Comparison of ENCODE assay signal across 6 cellular contexts in genomic region chr1:983736-984475, GRCh38. TPM values are rescaled to one million over a fixed set of nuclear protein-coding genes. Genes with fewer than 3 reads are reported as not detected.
A peak's percentile ranks its signal among the peaks of the same experiment; 100 is the strongest.
DNase-seq lines count a peak whose midpoint lies in the region; ATAC-seq and TF ChIP-seq lines count a peak whose summit lies in the region.

No MANE protein-coding gene starts in this region.

- H3K36me3 ChIP-seq in H7 (replicated peaks; ENCODE audit: control insufficient read depth, insufficient read depth, low read length) (no peaks in the 10 kb centered on the region), gastroesophageal sphincter (no peaks in the 10 kb centered on the region)

- ATAC-seq in gastroesophageal sphincter (peak; percentile 61), HG02938 (IDR thresholded peaks at IDR 0.05; ENCODE audit: unreplicated experiment) (no peak)

- peak; percentile 99 for DNase-seq in H7
- DNase-seq in activated CD4-positive, alpha-beta T cell treated with anti-CD3 and anti-CD28 coated beads for 48 hours, result peak; percentile 71
- DNase-seq in stimulated activated CD8-positive, alpha-beta memory T cell treated with anti-CD3 and anti-CD28 coated beads, Interleukin-2, amount 100 ng/mL, for 48 hours (ENCODE audit: low read depth in 2 of 2), result peak; percentile 53 to 58
- no peak for DNase-seq in EL

- no peak overlapping the region for H3K27ac ChIP-seq in gastroesophageal sphincter

- 31% methylated on average over 3 of the region's 32 CpGs; no CpG with 5 or more reads in 1 of the 2 donors for WGBS in gastroesophageal sphincter (ENCODE audit: low coverage in 1 of 2), 2 donors

- no peak for TF ChIP-seq EP300 in gastroesophageal sphincter (IDR thresholded peaks at IDR 0.05)

- no peak for TF ChIP-seq POLR2A in gastroesophageal sphincter (IDR thresholded peaks at IDR 0.05)

- no peak overlapping the region for H3K4me3 ChIP-seq in H7 (ENCODE audit: insufficient read depth, low read depth, low read length)
- peak overlapping the region in 1 of 2 donors; percentile 24 for H3K4me3 ChIP-seq in gastroesophageal sphincter

- peaks cover 0 to 8% (median 3%) of the 10 kb centered on the region in 3 donors for H3K4me1 ChIP-seq in gastroesophageal sphincter

- peak in 3 of 4 experiments; percentile 44 to 100 (median 64) for TF ChIP-seq CTCF in gastroesophageal sphincter (IDR thresholded peaks at IDR 0.05)

- no peaks in the 10 kb centered on the region for H3K9me3 ChIP-seq in gastroesophageal sphincter

- H3K27me3 ChIP-seq in H7 (ENCODE audit: control insufficient read depth, insufficient read depth, low read length) (peaks cover 10% of the 10 kb centered on the region), gastroesophageal sphincter (peaks cover 60% of the 10 kb centered on the region)

RNA-seq across cellular contexts. Expression of gene PERM1, which starts 2.0 kb away (rescaled TPM):
- not detected in 2 replicates for total RNA-seq in H7 (2014; rRNA removed; shearing (Covaris generic))
- 1 to 10 TPM in 2 of 4 donors, under 1 TPM in 1, not detected in 1; 0.39 to 1.9 (median 1.4) TPM for total RNA-seq in gastroesophageal sphincter

RNA-seq across cellular contexts. Expression of gene HES4, which starts 16.0 kb away (rescaled TPM):
- 11.3 and 17.5 TPM in 2 replicates for total RNA-seq in H7 (2014; rRNA removed; shearing (Covaris generic))
- 10 to 100 TPM; 33.6 to 77.6 (median 48.4) TPM for total RNA-seq in gastroesophageal sphincter

RNA-seq across cellular contexts. Expression of gene PLEKHN1, which starts 17.6 kb away (rescaled TPM):
- 1.6 and 2.0 TPM in 2 replicates for total RNA-seq in H7 (2014; rRNA removed; shearing (Covaris generic))
- 1 to 10 TPM in 1 of 4 donors, under 1 TPM in 1, not detected in 2; 0.62 to 2.3 TPM for total RNA-seq in gastroesophageal sphincter

RNA-seq across cellular contexts. Expression of gene KLHL17, which starts 23.5 kb away (rescaled TPM):
- total RNA-seq in H7 (2014; rRNA removed; shearing (Covaris generic)), result 50.8 and 87.8 TPM in 2 replicates
- 10 to 100 TPM in 2 of 4 donors, 1 to 10 TPM in 2; 3.6 to 12.0 (median 10.1) TPM for total RNA-seq in gastroesophageal sphincter

RNA-seq across cellular contexts. Expression of gene NOC2L, which starts 24.9 kb away (rescaled TPM):
- 239 and 287 TPM in 2 replicates for total RNA-seq in H7 (2014; rRNA removed; shearing (Covaris generic))
- total RNA-seq in gastroesophageal sphincter, result 10 to 100 TPM; 36.3 to 54.1 (median 45.2) TPM
